In genomic region chr4:84146300-84146942, GRCh38 we compare ENCODE assay signal across 11 cellular contexts.
A peak's percentile ranks its signal among the peaks of the same experiment; 100 is the strongest.
DNase-seq lines count a peak whose midpoint lies in the region; ATAC-seq, FAIRE-seq and TF ChIP-seq lines count a peak whose summit lies in the region.
"Had no signal": no experiment of that assay in that cellular context is flagged by ENCODE, and none has a peak within 500 bp of the region (broad histone marks: within the 10 kb centered on the region; RNA-seq: fewer than 3 reads in every experiment).

No MANE protein-coding gene starts in this region.

- RAD21 ChIA-PET in GM12878 (lab: Charles Lee; ENCODE audit: unreplicated experiment): no interaction called here

- H3K9me3 ChIP-seq in GM12878 (replicated peaks; ENCODE audit: control insufficient read depth, insufficient read depth, low read length): no peaks in the 10 kb centered on the region
- H3K9me3 ChIP-seq: testis had no signal

- POLR2A ChIA-PET in GM12878 (lab: Charles Lee): no interaction called here

- BruUV-seq in GM12878 (replicated peaks; lab: Mats Ljungman, UMichigan): no TSS peak

- FAIRE-seq in GM12878 (lab: Jason Lieb, UNC): peak; percentile 27

- H3K4me2 ChIP-seq in GM12878 (ENCODE audit: control insufficient read depth, insufficient read depth): peak overlapping the region; percentile 64

- intact Hi-C loops in GM12878 (cut with micrococcal nuclease; ENCODE audit: unreplicated experiment) (loop anchor here (5.0 kb wide), 1 partner anchor 111 kb away; no protein-coding TSS in a partner anchor), head of caudate nucleus (cut with DNase I) (no loop called here)

- TF ChIP-seq CTCF in GM12878 (IDR thresholded peaks at IDR 0.05 in 2 of 3, conservative IDR thresholded peaks at IDR 0.05 in 1 of 3; ENCODE audit: control insufficient read depth in 2 of 3, extremely low read depth in 1 of 3, insufficient read depth in 1 of 3, low read depth in 3 of 3, low read length in 3 of 3): no peak

- TF ChIP-seq POLR2A in GM12878 (IDR thresholded peaks at IDR 0.05; ENCODE audit: low read depth, low read length): no peak

- H3K4me1 ChIP-seq in GM12878 (ENCODE audit: control insufficient read depth, insufficient read depth, low read length): no peaks in the 10 kb centered on the region
- H3K4me1 ChIP-seq: testis had no signal

- TF ChIP-seq EP300 in GM12878 (IDR thresholded peaks at IDR 0.05; ENCODE audit: borderline replicate concordance in 1 of 2, control insufficient read depth in 1 of 2, low read depth in 2 of 2, low read length in 2 of 2): no peak

- in situ Hi-C loops in GM12878 (cut with MboI): no loop called here

- DNase-seq in GM12878 (ENCODE audit: low read depth, low spot score) (peak; percentile 5), medulla oblongata (ENCODE audit: extremely low spot score) (no peak), NCI-H2107 (lab: John Stamatoyannopoulos, UW) (no peak), head of caudate nucleus (no peak), HuH-7.5 (ENCODE audit: low spot score) (no peak)
- DNase-seq: Kasumi-1, mesendoderm, testis had no signal

- TF ChIP-seq RAD21 in GM12878 (IDR thresholded peaks at IDR 0.05; ENCODE audit: insufficient read depth, low read depth, low read length): no peak

- WGBS in GM12878 (ENCODE audit: insufficient coverage, insufficient replicate concordance, low lambda C conversion rate, missing lambda C conversion rate): 0% methylated on average over 3 of the region's 3 CpGs

- H3K27ac ChIP-seq in GM12878 (ENCODE audit: control insufficient read depth, insufficient read depth): no peak overlapping the region
- H3K27ac ChIP-seq: testis had no signal

- H3K9ac ChIP-seq in GM12878 (ENCODE audit: control insufficient read depth, insufficient read depth, low read length): no peak overlapping the region

- no peaks in the 10 kb centered on the region for H4K20me1 ChIP-seq in GM12878 (ENCODE audit: control insufficient read depth, insufficient read depth)

- ATAC-seq in GM18858 (IDR thresholded peaks at IDR 0.05; ENCODE audit: unreplicated experiment) (peak; percentile 76), GM21576 (IDR thresholded peaks at IDR 0.05; ENCODE audit: unreplicated experiment) (peak; percentile 47), HG03342 (IDR thresholded peaks at IDR 0.05; ENCODE audit: unreplicated experiment) (peak; percentile 67), GM12878 (peak; percentile 87)

- H3K27me3 ChIP-seq in GM12878 (replicated peaks in 1 of 2; ENCODE audit: control insufficient read depth in 2 of 2, insufficient read depth in 2 of 2, low read length in 1 of 2): no peaks in the 10 kb centered on the region
- H3K27me3 ChIP-seq: testis had no signal

- CTCF ChIA-PET in GM12878 (lab: Yijun Ruan, JAX): no interaction called here

- H3K36me3 ChIP-seq in GM12878 (ENCODE audit: control insufficient read depth in 2 of 2, insufficient read depth in 2 of 2, low read length in 1 of 2): no peaks in the 10 kb centered on the region

- H3K4me3 ChIP-seq in GM12878: no peak overlapping the region
- H3K4me3 ChIP-seq: testis had no signal

- H2AFZ ChIP-seq in GM12878 (ENCODE audit: control insufficient read depth, low read depth, low read length): peak overlapping the region; percentile 31

- no peaks in the 10 kb centered on the region for H3K79me2 ChIP-seq in GM12878 (ENCODE audit: control insufficient read depth, insufficient read depth, low read length)

- SMC1A ChIA-PET in GM12878 (lab: Charles Lee; ENCODE audit: uncharacterized antibody, unreplicated experiment): interaction anchor here (1.2 kb wide), 1 partner anchor 125 kb away, joined by 3 read pairs; no protein-coding TSS in a partner anchor

TF ChIP-seq in GM12878, 131 proteins besides CTCF, POLR2A, EP300 and RAD21:
- TF ChIP-seq JUNB (IDR thresholded peaks at IDR 0.05) (peak; percentile 34; the same call in 1 of the 2 replicates), KDM1A (IDR thresholded peaks at IDR 0.05; ENCODE audit: borderline replicate concordance) (no peak)
